ENCODE assay signal across 8 cellular contexts in genomic region chr4:56977321-56978012, GRCh38. TPM values are rescaled to one million over a fixed set of nuclear protein-coding genes. Genes with fewer than 3 reads are reported as not detected.
DNase-seq lines count a peak whose midpoint lies in the region; ATAC-seq, FAIRE-seq and TF ChIP-seq lines count a peak whose summit lies in the region.

NOA1 (minus strand) TSS chr4:56977606; CDS start chr4:56977585, 21 bp downstream.

- peaks cover 14% of the 10 kb centered on the region for H3K9me3 ChIP-seq in HepG2 (ENCODE audit: low read length)

- H3K79me2 ChIP-seq in HepG2 (ENCODE audit: insufficient read depth, low read length) = peaks cover 70% of the 10 kb centered on the region

- in situ Hi-C loops in HepG2 (cut with HindIII; ENCODE audit: extremely low pct_ligation_motif_present, low pct_unique_long_range_greater_than_20kb) = no loop called here

- peaks cover 25 to 39% of the 10 kb centered on the region in 2 donors for H3K36me3 Mint-ChIP-seq in CD14-positive monocyte

- peaks cover 41% of the 10 kb centered on the region for H3K4me1 ChIP-seq in HepG2 (ENCODE audit: insufficient read depth, low read length)

- TF ChIP-seq POLR2A in HepG2 (IDR thresholded peaks at IDR 0.05; ENCODE audit: insufficient read depth in 1 of 2, low read depth in 2 of 2, low read length in 2 of 2) = peak; percentile 90 to 98

- CTCF ChIA-PET in HepG2 (lab: Yijun Ruan, JAX; ENCODE audit: low intra/inter-chr PET ratio, low total read pairs) = no interaction called here

- peaks cover 39% of the 10 kb centered on the region for H3K4me1 Mint-ChIP-seq in CD14-positive monocyte

- DNase-seq in CD14-positive monocyte (ENCODE audit: low spot score) = peak; percentile 98
- peak; percentile 98 for DNase-seq in NCI-H82 (lab: John Stamatoyannopoulos, UW)
- DNase-seq in activated CD4-positive, alpha-beta T cell treated with anti-CD3 and anti-CD28 coated beads, Interleukin-2, amount 50 U/mL, for 48 hours = peak; percentile 96 to 98
- peak; percentile 99 for DNase-seq in dermis microvascular lymphatic vessel endothelial cell (ENCODE audit: low read depth in 2 of 2)
- peak; percentile 98 for DNase-seq in HepG2 (ENCODE audit: low spot score)
- DNase-seq in stimulated activated CD4-positive, alpha-beta T cell treated with anti-CD3 and anti-CD28 coated beads, Interleukin-4, amount 100 ng/mL, for 1 hour = peak; percentile 95

- H3K27me3 Mint-ChIP-seq in CD14-positive monocyte (ENCODE audit: low read depth in 3 of 3) = no peaks in the 10 kb centered on the region

- POLR2A ChIA-PET in HepG2 (lab: Yijun Ruan, JAX) = interaction anchor here (0.6 to 3.5 kb wide), 13 partner anchors 11 to 1432 kb away, joined by 3 to 49 read pairs (median 4); partner anchors contain the start of genes AASDH, PAICS, PPAT and REST

- peak within 1 kb of the TSS; percentile 89 for H3K4me2 ChIP-seq in HepG2 (ENCODE audit: low read depth, low read length)

- H3K27me3 ChIP-seq in HepG2 (ENCODE audit: control insufficient read depth in 1 of 2, insufficient read depth in 2 of 2, low read length in 2 of 2) = no peaks in the 10 kb centered on the region; a peak in 1 of 5 replicates

- intact Hi-C loops in CD14-positive monocyte (cut with micrococcal nuclease) (loop anchor here (5.0 kb wide), 2 partner anchors 70 to 540 kb away; partner anchors contain the start of genes REST (in 2 of the 2), PAICS (in 1 of the 2) and PPAT (in 1 of the 2)), HepG2 (cut with micrococcal nuclease; ENCODE audit: unreplicated experiment) (loop anchor here (2.0 to 5.0 kb wide), 3 partner anchors 17 to 540 kb away; partner anchors contain the start of genes PAICS and PPAT)

- peak within 1 kb of the TSS; percentile 90 to 93 (median 92) for H3K4me3 ChIP-seq in HepG2 (replicated peaks in 1 of 3; ENCODE audit: insufficient read depth in 1 of 3, low read depth in 2 of 3, low read length in 3 of 3)

- H4K20me1 ChIP-seq in HepG2 (ENCODE audit: insufficient read depth, low read length) = peaks cover 30% of the 10 kb centered on the region

- ATAC-seq in GM19397 (IDR thresholded peaks at IDR 0.05; ENCODE audit: unreplicated experiment) = peak; percentile 87
- ATAC-seq in HG03571 (IDR thresholded peaks at IDR 0.05; ENCODE audit: unreplicated experiment) = peak; percentile 78
- ATAC-seq in HepG2 = peak; percentile 81

- peak within 1 kb of the TSS; percentile 92 to 99 (median 98) for H3K27ac Mint-ChIP-seq in CD14-positive monocyte

- peak within 1 kb of the TSS; percentile 88 for H3K27ac ChIP-seq in HepG2 (ENCODE audit: extremely low read length, insufficient read depth, low read length)

- H2AFZ ChIP-seq in HepG2 (ENCODE audit: low read length) = no peak within 1 kb of the TSS

- H3K9me3 Mint-ChIP-seq in CD14-positive monocyte = peaks cover 0 to 9% (median 3%) of the 10 kb centered on the region in 7 donors

- FAIRE-seq in HepG2 (lab: Jason Lieb, UNC) = peak; percentile 98

- BruUV-seq in HepG2 (replicated peaks; lab: Mats Ljungman, UMichigan) = no TSS peak

- peaks cover 11 to 18% of the 10 kb centered on the region in 2 experiments for H3K36me3 ChIP-seq in HepG2 (replicated peaks in 1 of 2; ENCODE audit: control insufficient read depth in 1 of 2, insufficient read depth in 2 of 2, low read length in 2 of 2)

- peak within 1 kb of the TSS; percentile 97 for H3K9ac ChIP-seq in HepG2 (ENCODE audit: insufficient read depth, low read depth, low read length)

- TF ChIP-seq CTCF in CD14-positive monocyte (IDR thresholded peaks at IDR 0.05) = no peak
- no peak for TF ChIP-seq CTCF in HepG2 (CRISPR knock-in tag; IDR thresholded peaks at IDR 0.05)

- WGBS in HepG2 (ENCODE audit: low lambda C conversion rate) = 2% methylated on average over 18 of the region's 51 CpGs

- TF ChIP-seq EP300 in HepG2 (IDR thresholded peaks at IDR 0.05; ENCODE audit: low read depth in 2 of 2, low read length in 2 of 2) (no peak), HepG2 (CRISPR knock-in tag; IDR thresholded peaks at IDR 0.05; ENCODE audit: borderline replicate concordance) (no peak)

- H3K4me3 Mint-ChIP-seq in CD14-positive monocyte = peak within 1 kb of the TSS; percentile 100

- no peak for TF ChIP-seq RAD21 in HepG2 (CRISPR knock-in tag; IDR thresholded peaks at IDR 0.05)

TF ChIP-seq in HepG2, 621 proteins besides CTCF, POLR2A, EP300 and RAD21 (continues in another document):
- TF ChIP-seq ZNF615 (CRISPR knock-in tag; IDR thresholded peaks at IDR 0.05; ENCODE audit: borderline replicate concordance) (no peak), ZNF136 (CRISPR knock-in tag; IDR thresholded peaks at IDR 0.05; ENCODE audit: low read depth) (no peak; the same call in 1 of the 2 replicates), PATZ1 (CRISPR knock-in tag; IDR thresholded peaks at IDR 0.05) (no peak), HMGA1 (CRISPR knock-in tag; conservative IDR thresholded peaks at IDR 0.05) (no peak), POLR2G (IDR thresholded peaks at IDR 0.05; ENCODE audit: low read depth, low read length) (peak; percentile 89), ZUFSP (CRISPR knock-in tag; IDR thresholded peaks at IDR 0.05; ENCODE audit: borderline replicate concordance) (no peak), PAWR (CRISPR knock-in tag; IDR thresholded peaks at IDR 0.05; ENCODE audit: borderline replicate concordance) (no peak), ZNF782 (CRISPR knock-in tag; IDR thresholded peaks at IDR 0.05; ENCODE audit: borderline replicate concordance) (no peak)

RNA-seq across cellular contexts. Expression of gene NOA1, which starts in this region (rescaled TPM):
- polyA plus RNA-seq in CD14-positive monocyte (10 to 100 TPM; 10.4 to 11.5 TPM), HepG2 (2011; rRNA removed) (16.8 and 19.0 TPM in 2 replicates)
- total RNA-seq in dermis microvascular lymphatic vessel endothelial cell (14.2 and 18.5 TPM in 2 replicates), HepG2 (2016; rRNA removed; fragmentation: Illumina TruSeq; extraction: Trizol) (17.3 and 17.9 TPM in 2 replicates)
- total RNA-seq in HepG2 (2016; cell fraction: cytosol; rRNA removed; fragmentation: Illumina TruSeq; extraction: Trizol; ENCODE audit: low read depth) = 6.2 and 6.5 TPM in 2 replicates
- 16.6 and 19.0 TPM in 2 replicates for total RNA-seq in HepG2 (2016; cell fraction: insoluble cytoplasmic fraction; rRNA removed; fragmentation: Illumina TruSeq; extraction: Trizol)
- 15.0 and 16.7 TPM in 2 replicates for total RNA-seq in HepG2 (2016; cell fraction: membrane; rRNA removed; fragmentation: Illumina TruSeq; extraction: Trizol)
- 10.8 and 13.0 TPM in 2 replicates for total RNA-seq in HepG2 (2016; cell fraction: nucleus; rRNA removed; fragmentation: Illumina TruSeq; extraction: Trizol)
- polyA plus RNA-seq in HepG2 (2011; cell fraction: cytosol; rRNA removed) = 15.0 and 18.8 TPM in 2 replicates
- polyA plus RNA-seq in HepG2 (2011; cell fraction: nucleus; rRNA removed) = 10.9 and 13.5 TPM in 2 replicates
- polyA plus RNA-seq in HepG2 (2012) = 17.0 and 17.3 TPM in 2 replicates
- polyA plus RNA-seq in HepG2 (2016; cell fraction: cytosol; fragmentation: Illumina TruSeq; extraction: Trizol; ENCODE audit: low read depth) = 5.1 and 5.7 TPM in 2 replicates
- 16.4 and 16.8 TPM in 2 replicates for polyA plus RNA-seq in HepG2 (2016; cell fraction: insoluble cytoplasmic fraction; fragmentation: Illumina TruSeq; extraction: Trizol; ENCODE audit: low read depth)
- 10.3 and 12.9 TPM in 2 replicates for polyA plus RNA-seq in HepG2 (2016; cell fraction: membrane; fragmentation: Illumina TruSeq; extraction: Trizol; ENCODE audit: low read depth)
- polyA plus RNA-seq in HepG2 (2016; cell fraction: nucleus; fragmentation: Illumina TruSeq; extraction: Trizol; ENCODE audit: insufficient read depth, low read depth) = 12.3 and 12.6 TPM in 2 replicates
- polyA minus RNA-seq in HepG2 (2011; rRNA and poly(A)+ RNA removed; ENCODE audit: low replicate concordance) = 10.2 and 23.1 TPM in 2 replicates
- polyA minus RNA-seq in HepG2 (2011; cell fraction: cytosol; rRNA and poly(A)+ RNA removed) = 13.4 and 16.5 TPM in 2 replicates
- polyA minus RNA-seq in HepG2 (2011; cell fraction: nucleus; rRNA and poly(A)+ RNA removed) = 8.9 and 10.9 TPM in 2 replicates

Comparison
In these comparisons a context has a peak if more than half of its experiments do, and no peak if none do; other contexts are left out.
1. Peak in every context shown above with its lines: DNase-seq, ATAC-seq, H3K4me3 ChIP-seq and H3K27ac ChIP-seq.